Comparison of ENCODE assay signal across 25 cellular contexts in the genomic region with DNA sequence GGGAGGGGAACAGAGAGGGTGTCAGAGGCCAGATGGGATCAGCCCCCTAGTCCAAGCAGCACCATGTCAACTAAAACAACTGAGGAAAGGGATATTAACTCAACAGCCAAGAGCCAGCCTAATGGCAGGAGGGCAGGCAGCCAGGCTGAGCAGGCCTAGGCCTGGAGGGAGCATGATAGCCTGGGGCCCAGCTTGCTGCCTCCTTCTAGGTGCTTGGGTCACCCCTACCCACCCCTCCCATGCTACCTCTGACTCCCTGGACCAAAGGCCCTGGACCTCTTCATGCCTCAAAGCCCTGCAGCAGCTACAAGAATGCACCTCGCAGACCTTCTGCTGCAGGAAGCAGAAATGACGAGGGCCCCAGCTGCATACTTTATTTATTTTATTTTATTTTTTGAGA. TPM values are rescaled to one million over a fixed set of nuclear protein-coding genes. Genes with fewer than 3 reads are reported as not detected.
DNase-seq lines count a peak whose midpoint lies in the region; ATAC-seq, FAIRE-seq and TF ChIP-seq lines count a peak whose summit lies in the region.
"Had no signal": no experiment of that assay in that cellular context is flagged by ENCODE, and none has a peak within 500 bp of the region (broad histone marks: within the 10 kb centered on the region; RNA-seq: fewer than 3 reads in every experiment).

No MANE protein-coding gene starts in this region.

- H3K9me3 ChIP-seq in WERI-Rb-1 (ENCODE audit: severe bottlenecking) (no peaks in the 10 kb centered on the region), kidney (ENCODE audit: control insufficient read depth in 1 of 2, low read length in 2 of 2) (no peaks in the 10 kb centered on the region), stomach (no peaks in the 10 kb centered on the region)
- H3K9me3 ChIP-seq: ovary, right lobe of liver, SJCRH30, tibial nerve had no signal

- FAIRE-seq in kidney (lab: Jason Lieb, UNC), result no peak
- FAIRE-seq: astrocyte had no signal

- WGBS in stomach, 5 donors, result 89 to 100% (median 96%) methylated on average over 2 of the region's 2 CpGs

- no peak for TF ChIP-seq POLR2A in stomach (IDR thresholded peaks at IDR 0.05)

- H3K9ac ChIP-seq in kidney (ENCODE audit: low read length in 2 of 2), result no peak overlapping the region

- H3K4me3 ChIP-seq in WERI-Rb-1 (ENCODE audit: low read depth, low read length) (no peak overlapping the region), kidney (ENCODE audit: low read length in 2 of 2) (no peak overlapping the region), stomach (no peak overlapping the region)
- H3K4me3 ChIP-seq: ovary, right lobe of liver, SJCRH30, tibial nerve had no signal

- no peak for TF ChIP-seq EP300 in stomach (IDR thresholded peaks at IDR 0.05)

- ATAC-seq in GM19324 (IDR thresholded peaks at IDR 0.05; ENCODE audit: low FRiP score, unreplicated experiment) (no peak), GM18498 (IDR thresholded peaks at IDR 0.05; ENCODE audit: unreplicated experiment) (no peak), omental fat pad (ENCODE audit: low FRiP score) (no peak)
- ATAC-seq: activated T-helper 17 cell treated with anti-CD3 and anti-CD28 coated beads, Interleukin-2, amount 50 U/mL, for 72 hours; left lobe of liver; naive thymus-derived CD4-positive, alpha-beta T cell; right lobe of liver had no signal

- no peaks in the 10 kb centered on the region for H3K36me3 ChIP-seq in WERI-Rb-1
- no peaks in the 10 kb centered on the region for H3K36me3 ChIP-seq in kidney (ENCODE audit: control insufficient read depth in 1 of 2, insufficient read depth in 2 of 2, low read length in 2 of 2)
- H3K36me3 ChIP-seq in stomach, result no peaks in the 10 kb centered on the region
- H3K36me3 ChIP-seq: ovary, right lobe of liver, SJCRH30, tibial nerve had no signal

- H3K27me3 ChIP-seq in WERI-Rb-1 (ENCODE audit: insufficient read depth, low read depth, severe bottlenecking) (no peaks in the 10 kb centered on the region), stomach (no peaks in the 10 kb centered on the region)
- H3K27me3 ChIP-seq: ovary, right lobe of liver, SJCRH30, tibial nerve had no signal

- peak overlapping the region; percentile 41 for H3K27ac ChIP-seq in WERI-Rb-1
- H3K27ac ChIP-seq in kidney (ENCODE audit: low read depth in 2 of 2, low read length in 2 of 2), result no peak overlapping the region
- no peak overlapping the region for H3K27ac ChIP-seq in stomach
- H3K27ac ChIP-seq: epithelial cell of prostate, ovary, right lobe of liver, SJCRH30, tibial nerve had no signal

- peak; percentile 17 for DNase-seq in activated CD4-positive, CD25-positive, alpha-beta regulatory T cell treated with anti-CD3 and anti-CD28 coated beads, Interleukin-2, amount 50 U/mL, for 72 hours
- DNase-seq in activated CD4-positive, CD25-positive, alpha-beta regulatory T cell (lab: John Stamatoyannopoulos, UW), result no peak
- DNase-seq in WERI-Rb-1, result no peak
- peak; percentile 41 for DNase-seq in kidney
- peak; percentile 2 for DNase-seq in stomach
- no peak for DNase-seq in omental fat pad (ENCODE audit: low spot score)
- DNase-seq: activated CD4-positive, alpha-beta T cell treated with anti-CD3 and anti-CD28 coated beads, Interleukin-2, amount 10 ng/mL, durations not matched to agents 24 days and 14 days; AML-193; NCI-H1105; NCI-H2029; NCI-H446 treated with DMSO at 0.1 percent for 48 hours; SJCRH30 had no signal

- intact Hi-C loops in kidney (cut with DNase I) (no loop called here), stomach (cut with DNase I; ENCODE audit: low total_unique reads) (no loop called here)

- TF ChIP-seq CTCF in WERI-Rb-1 (IDR thresholded peaks at IDR 0.05; ENCODE audit: low read depth, low read length) (no peak), kidney (IDR thresholded peaks at IDR 0.05; ENCODE audit: borderline replicate concordance, extremely low read depth, insufficient read depth) (no peak), stomach (IDR thresholded peaks at IDR 0.05) (no peak), omental fat pad (IDR thresholded peaks at IDR 0.05) (no peak)

- H3K4me1 ChIP-seq in kidney (ENCODE audit: control insufficient read depth in 1 of 2, insufficient read depth in 1 of 2, low read depth in 1 of 2, low read length in 2 of 2) (no peaks in the 10 kb centered on the region), stomach (peaks cover 15 to 44% (median 37%) of the 10 kb centered on the region in 4 donors)
- H3K4me1 ChIP-seq: right lobe of liver, SJCRH30 had no signal

RNA-seq across cellular contexts. Expression of a gene that starts 22.1 kb away (rescaled TPM):
- total RNA-seq in kidney (471 TPM), stomach (100 to 1,000 TPM; 145 to 682 (median 198) TPM), omental fat pad (100 to 1,000 TPM; 135 to 453 (median 361) TPM)
- polyA plus RNA-seq in kidney (ENCODE audit: insufficient read depth, low read depth, low replicate concordance) (44.8 TPM), stomach (10 to 100 TPM; 18.5 to 44.9 (median 33.2) TPM)
- total RNA-seq: G401 had no signal
- polyA plus RNA-seq: naive thymus-derived CD4-positive, alpha-beta T cell had no signal

RNA-seq across cellular contexts. Expression of a gene that starts 44.2 kb away (rescaled TPM):
- 0.69 TPM for total RNA-seq in kidney
- polyA plus RNA-seq in kidney (ENCODE audit: insufficient read depth, low read depth, low replicate concordance), result not detected
- not detected for total RNA-seq in stomach
- under 1 TPM in 2 of 3 donors, not detected in 1; 0.12 to 0.43 TPM for polyA plus RNA-seq in stomach
- total RNA-seq in omental fat pad, result under 1 TPM in 2 of 4 donors, not detected in 2; 0.60 to 0.95 TPM
- total RNA-seq: A172, astrocyte, G401, left lobe of liver, M059J, SJCRH30, tibial nerve had no signal
- polyA plus RNA-seq: naive thymus-derived CD4-positive, alpha-beta T cell had no signal

Comparison
In these comparisons a context has a peak if more than half of its experiments do, and no peak if none do; other contexts are left out.
1. DNase-seq: peak in activated CD4-positive, CD25-positive, alpha-beta regulatory T cell treated with anti-CD3 and anti-CD28 coated beads, Interleukin-2, amount 50 U/mL, for 72 hours (single experiment), kidney (single experiment) and stomach (single experiment); none in activated CD4-positive, CD25-positive, alpha-beta regulatory T cell (0 of 4), WERI-Rb-1 (single experiment) and omental fat pad (single experiment).